In the genomic region with DNA sequence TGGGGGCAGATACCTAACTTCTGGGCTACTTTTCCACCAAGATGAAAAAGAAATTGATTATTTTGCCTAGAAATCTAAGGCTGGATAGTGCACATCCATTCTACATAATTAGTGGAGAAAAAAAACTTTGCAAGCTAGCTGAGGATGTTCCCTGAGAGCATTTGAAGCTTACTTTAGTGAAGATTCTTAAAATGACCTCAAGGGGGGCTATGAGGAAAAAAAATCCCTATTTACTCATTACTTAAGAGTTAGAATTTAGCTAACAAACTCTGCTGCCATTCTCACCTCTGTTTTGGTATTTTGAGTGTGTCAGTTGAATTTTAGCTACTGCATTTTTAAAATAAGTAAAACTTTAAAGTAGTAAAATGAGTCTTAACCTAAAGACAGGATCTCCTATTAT, we compare ENCODE assay signal across 35 cellular contexts. TPM values are rescaled to one million over a fixed set of nuclear protein-coding genes. Genes with fewer than 3 reads are reported as not detected.
"Had no signal": no experiment of that assay in that cellular context is flagged by ENCODE, and none has a peak within 500 bp of the region (broad histone marks: within the 10 kb centered on the region; RNA-seq: fewer than 3 reads in every experiment).

No MANE protein-coding gene starts in this region.

- H3K9me3 ChIP-seq: body of pancreas, breast epithelium had no signal

- H3K27me3 ChIP-seq: body of pancreas, brain microvascular endothelial cell, breast epithelium had no signal

- H3K36me3 ChIP-seq: brain microvascular endothelial cell, breast epithelium had no signal

- H3K36me3 Mint-ChIP-seq: activated CD8-positive, alpha-beta memory T cell treated with anti-CD3 and anti-CD28 coated beads, Interleukin-2, amount 10 ng/mL, durations not matched to agents 7 days and 5 days; activated naive CD4-positive, alpha-beta T cell treated with anti-CD3 and anti-CD28 coated beads, Interleukin-2, amount 10 ng/mL, durations not matched to agents 7 days and 5 days; activated naive CD4-positive, alpha-beta T cell treated with anti-CD3 and anti-CD28 coated beads, Interleukin-2, amount 50 U/mL, for 24 hours; activated naive CD8-positive, alpha-beta T cell; activated naive CD8-positive, alpha-beta T cell treated with anti-CD3 and anti-CD28 coated beads, Interleukin-2, amount 10 ng/mL, durations not matched to agents 7 days and 5 days; T-cell had no signal

- ATAC-seq: activated CD4-positive, alpha-beta T cell treated with anti-CD3 and anti-CD28 coated beads for 36 hours; activated CD4-positive, CD25-positive, alpha-beta regulatory T cell treated with anti-CD3 and anti-CD28 coated beads, Interleukin-2, amount 50 U/mL, for 24 hours; activated CD8-positive, alpha-beta memory T cell treated with anti-CD3 and anti-CD28 coated beads, Interleukin-2, amount 10 ng/mL, durations not matched to agents 7 days and 5 days; activated CD8-positive, alpha-beta T cell treated with anti-CD3 and anti-CD28 coated beads, Interleukin-2, amount 10 ng/mL, durations not matched to agents 7 days and 5 days; activated naive CD8-positive, alpha-beta T cell treated with anti-CD3 and anti-CD28 coated beads, Interleukin-2, amount 50 U/mL, for 24 hours; body of pancreas; T-cell; T-helper 17 cell had no signal

- H3K9me3 Mint-ChIP-seq: activated CD4-positive, alpha-beta memory T cell treated with anti-CD3 and anti-CD28 coated beads, Interleukin-2, amount 10 ng/mL, durations not matched to agents 7 days and 5 days; activated CD4-positive, alpha-beta T cell treated with anti-CD3 and anti-CD28 coated beads, Interleukin-2, amount 10 ng/mL, durations not matched to agents 7 days and 5 days had no signal

- H3K4me1 ChIP-seq: breast epithelium had no signal

- H3K27me3 Mint-ChIP-seq: activated CD4-positive, alpha-beta memory T cell treated with anti-CD3 and anti-CD28 coated beads, Interleukin-2, amount 10 ng/mL, durations not matched to agents 7 days and 5 days; activated CD4-positive, alpha-beta T cell treated with anti-CD3 and anti-CD28 coated beads, Interleukin-2, amount 10 ng/mL, durations not matched to agents 7 days and 5 days; activated CD8-positive, alpha-beta memory T cell treated with anti-CD3 and anti-CD28 coated beads, Interleukin-2, amount 10 ng/mL, durations not matched to agents 7 days and 5 days; activated naive CD4-positive, alpha-beta T cell treated with anti-CD3 and anti-CD28 coated beads, Interleukin-2, amount 10 ng/mL, durations not matched to agents 7 days and 5 days; activated naive CD4-positive, alpha-beta T cell treated with anti-CD3 and anti-CD28 coated beads, Interleukin-2, amount 50 U/mL, for 24 hours; activated naive CD8-positive, alpha-beta T cell treated with anti-CD3 and anti-CD28 coated beads, Interleukin-2, amount 10 ng/mL, durations not matched to agents 7 days and 5 days; activated naive CD8-positive, alpha-beta T cell treated with anti-CD3 and anti-CD28 coated beads, Interleukin-2, amount 50 U/mL, for 24 hours; activated T-cell treated with anti-CD3 and anti-CD28 coated beads, Interleukin-2, amount 50 U/mL, for 24 hours; T-cell; T-helper 17 cell had no signal

- H3K4me1 Mint-ChIP-seq: activated CD4-positive, alpha-beta memory T cell treated with anti-CD3 and anti-CD28 coated beads, Interleukin-2, amount 10 ng/mL, durations not matched to agents 7 days and 5 days; activated CD4-positive, alpha-beta T cell treated with anti-CD3 and anti-CD28 coated beads for 36 hours; activated CD4-positive, alpha-beta T cell treated with anti-CD3 and anti-CD28 coated beads, Interleukin-2, amount 10 ng/mL, durations not matched to agents 7 days and 5 days; activated CD8-positive, alpha-beta memory T cell treated with anti-CD3 and anti-CD28 coated beads, Interleukin-2, amount 10 ng/mL, durations not matched to agents 7 days and 5 days; activated naive CD4-positive, alpha-beta T cell treated with anti-CD3 and anti-CD28 coated beads, Interleukin-2, amount 10 ng/mL, durations not matched to agents 7 days and 5 days; activated naive CD4-positive, alpha-beta T cell treated with anti-CD3 and anti-CD28 coated beads, Interleukin-2, amount 50 U/mL, for 24 hours; activated naive CD8-positive, alpha-beta T cell treated with anti-CD3 and anti-CD28 coated beads, Interleukin-2, amount 10 ng/mL, durations not matched to agents 7 days and 5 days; activated naive CD8-positive, alpha-beta T cell treated with anti-CD3 and anti-CD28 coated beads, Interleukin-2, amount 50 U/mL, for 24 hours; T-cell; T-helper 17 cell had no signal

- H3K4me3 ChIP-seq: body of pancreas, breast epithelium had no signal

- H3K27ac Mint-ChIP-seq: activated CD4-positive, alpha-beta memory T cell treated with anti-CD3 and anti-CD28 coated beads, Interleukin-2, amount 10 ng/mL, durations not matched to agents 7 days and 5 days; activated CD4-positive, alpha-beta T cell treated with anti-CD3 and anti-CD28 coated beads for 36 hours; activated CD4-positive, alpha-beta T cell treated with anti-CD3 and anti-CD28 coated beads, Interleukin-2, amount 10 ng/mL, durations not matched to agents 7 days and 5 days; activated CD8-positive, alpha-beta memory T cell treated with anti-CD3 and anti-CD28 coated beads, Interleukin-2, amount 10 ng/mL, durations not matched to agents 7 days and 5 days; activated CD8-positive, alpha-beta T cell treated with anti-CD3 and anti-CD28 coated beads, Interleukin-2, amount 10 ng/mL, durations not matched to agents 7 days and 5 days; activated naive CD4-positive, alpha-beta T cell treated with anti-CD3 and anti-CD28 coated beads, Interleukin-2, amount 10 ng/mL, durations not matched to agents 7 days and 5 days; activated naive CD4-positive, alpha-beta T cell treated with anti-CD3 and anti-CD28 coated beads, Interleukin-2, amount 50 U/mL, for 24 hours; activated naive CD8-positive, alpha-beta T cell; activated naive CD8-positive, alpha-beta T cell treated with anti-CD3 and anti-CD28 coated beads, Interleukin-2, amount 10 ng/mL, durations not matched to agents 7 days and 5 days; activated naive CD8-positive, alpha-beta T cell treated with anti-CD3 and anti-CD28 coated beads, Interleukin-2, amount 50 U/mL, for 24 hours; activated T-cell treated with anti-CD3 and anti-CD28 coated beads, Interleukin-2, amount 50 U/mL, for 24 hours; activated T-helper 2 cell treated with anti-CD3 and anti-CD28 coated beads, Interferon-gamma antibody, Interleukin-2, Interleukin-4, amounts not matched to agents 10 μg/mL and 5 μg/mL and 100 μg/mL, durations not matched to agents 14 hours and 24 hours and 36 hours; T-cell; T-helper 17 cell had no signal

- H3K27ac ChIP-seq: body of pancreas, brain microvascular endothelial cell, breast epithelium, VCaP had no signal

- DNase-seq: activated CD4-positive, alpha-beta memory T cell treated with anti-CD3 and anti-CD28 coated beads, Interleukin-2, amount 10 ng/mL, durations not matched to agents 7 days and 5 days; activated CD4-positive, alpha-beta T cell treated with anti-CD3 and anti-CD28 coated beads for 1 hour; activated CD4-positive, alpha-beta T cell treated with anti-CD3 and anti-CD28 coated beads for 36 hours; activated CD4-positive, alpha-beta T cell treated with anti-CD3 and anti-CD28 coated beads for 48 hours; activated CD4-positive, alpha-beta T cell treated with anti-CD3 and anti-CD28 coated beads, Interleukin-2, amount 10 ng/mL, durations not matched to agents 7 days and 5 days; activated CD4-positive, alpha-beta T cell treated with anti-CD3 and anti-CD28 coated beads, Interleukin-2, amount 50 U/mL, for 48 hours; activated CD4-positive, CD25-positive, alpha-beta regulatory T cell; activated CD8-positive, alpha-beta memory T cell treated with anti-CD3 and anti-CD28 coated beads for 24 hours; activated CD8-positive, alpha-beta memory T cell treated with anti-CD3 and anti-CD28 coated beads, Interleukin-2, amount 10 ng/mL, durations not matched to agents 7 days and 5 days; activated CD8-positive, alpha-beta memory T cell treated with anti-CD3 and anti-CD28 coated beads, Interleukin-2, amount 50 U/mL, for 48 hours; activated CD8-positive, alpha-beta T cell treated with anti-CD3 and anti-CD28 coated beads, Interleukin-2, amount 10 ng/mL, durations not matched to agents 7 days and 5 days; activated effector memory CD4-positive, alpha-beta T cell treated with Interleukin-2 at 50 U/mL for 16 hours; activated gamma-delta T cell; activated naive CD4-positive, alpha-beta T cell treated with anti-CD3 and anti-CD28 coated beads, Interleukin-2, amount 10 ng/mL, durations not matched to agents 7 days and 5 days; activated naive CD4-positive, alpha-beta T cell treated with Interleukin-2 at 50 U/mL for 16 hours; activated naive CD8-positive, alpha-beta T cell treated with anti-CD3 and anti-CD28 coated beads, Interleukin-2, amount 10 ng/mL, durations not matched to agents 7 days and 5 days; activated naive CD8-positive, alpha-beta T cell treated with anti-CD3 and anti-CD28 coated beads, Interleukin-2, amount 50 U/mL, for 24 hours; activated T-cell treated with anti-CD3 and anti-CD28 coated beads, Interleukin-2, amount 50 U/mL, for 24 hours; activated T-cell treated with anti-CD3 and anti-CD28 coated beads, Interleukin-2, amount 50 U/mL, for 48 hours; amygdala; aorta; body of pancreas; brain microvascular endothelial cell; central memory CD4-positive, alpha-beta T cell; T-cell; T-helper 17 cell had no signal

- H3K4me3 Mint-ChIP-seq: activated CD4-positive, alpha-beta memory T cell treated with anti-CD3 and anti-CD28 coated beads, Interleukin-2, amount 10 ng/mL, durations not matched to agents 7 days and 5 days; activated CD4-positive, alpha-beta T cell treated with anti-CD3 and anti-CD28 coated beads for 36 hours; activated CD4-positive, alpha-beta T cell treated with anti-CD3 and anti-CD28 coated beads, Interleukin-2, amount 10 ng/mL, durations not matched to agents 7 days and 5 days; activated CD8-positive, alpha-beta memory T cell treated with anti-CD3 and anti-CD28 coated beads, Interleukin-2, amount 10 ng/mL, durations not matched to agents 7 days and 5 days; activated CD8-positive, alpha-beta T cell treated with anti-CD3 and anti-CD28 coated beads, Interleukin-2, amount 10 ng/mL, durations not matched to agents 7 days and 5 days; activated naive CD4-positive, alpha-beta T cell treated with anti-CD3 and anti-CD28 coated beads, Interleukin-2, amount 10 ng/mL, durations not matched to agents 7 days and 5 days; activated naive CD4-positive, alpha-beta T cell treated with anti-CD3 and anti-CD28 coated beads, Interleukin-2, amount 50 U/mL, for 24 hours; activated naive CD8-positive, alpha-beta T cell; activated naive CD8-positive, alpha-beta T cell treated with anti-CD3 and anti-CD28 coated beads, Interleukin-2, amount 10 ng/mL, durations not matched to agents 7 days and 5 days; activated naive CD8-positive, alpha-beta T cell treated with anti-CD3 and anti-CD28 coated beads, Interleukin-2, amount 50 U/mL, for 24 hours; activated T-cell treated with anti-CD3 and anti-CD28 coated beads, Interleukin-2, amount 50 U/mL, for 24 hours; T-cell; T-helper 17 cell had no signal

RNA-seq across cellular contexts. Expression of a gene that starts 9.2 kb away (rescaled TPM):
- total RNA-seq: activated CD4-positive, alpha-beta memory T cell treated with anti-CD3 and anti-CD28 coated beads, Interleukin-2, amount 10 ng/mL, durations not matched to agents 7 days and 5 days; activated CD4-positive, alpha-beta T cell treated with anti-CD3 and anti-CD28 coated beads for 36 hours; activated CD4-positive, alpha-beta T cell treated with anti-CD3 and anti-CD28 coated beads, Interleukin-2, amount 10 ng/mL, durations not matched to agents 7 days and 5 days; activated CD8-positive, alpha-beta memory T cell treated with anti-CD3 and anti-CD28 coated beads, Interleukin-2, amount 10 ng/mL, durations not matched to agents 7 days and 5 days; activated CD8-positive, alpha-beta T cell treated with anti-CD3 and anti-CD28 coated beads, Interleukin-2, amount 10 ng/mL, durations not matched to agents 7 days and 5 days; activated naive CD8-positive, alpha-beta T cell treated with anti-CD3 and anti-CD28 coated beads, Interleukin-2, amount 10 ng/mL, durations not matched to agents 7 days and 5 days; activated T-helper 2 cell treated with anti-CD3 and anti-CD28 coated beads, Interferon-gamma antibody, Interleukin-2, Interleukin-4, amounts not matched to agents 10 μg/mL and 5 μg/mL and 100 μg/mL, durations not matched to agents 14 hours and 24 hours and 36 hours; astrocyte; T-cell; T-helper 1 cell treated with Interleukin-12 subunit alpha and Interleukin-12 subunit beta and Interleukin-4 antibody, amounts not matched to agents 30 ng/mL and 1 ng/mL, for 36 hours; T-helper 17 cell; T-helper 2 cell treated with Interferon-gamma antibody and Interleukin-4, amounts not matched to agents 100 ng/mL and 5 ng/mL, for 36 hours had no signal
